Comparison of ENCODE assay signal across 28 cellular contexts in genomic region chr9:18159254-18159653, GRCh38.
"Had no signal": no experiment of that assay in that cellular context is flagged by ENCODE, and none has a peak within 500 bp of the region (broad histone marks: within the 10 kb centered on the region; RNA-seq: fewer than 3 reads in every experiment).

No MANE protein-coding gene starts in this region.

- ATAC-seq: activated naive CD8-positive, alpha-beta T cell treated with anti-CD3 and anti-CD28 coated beads, Interleukin-2, amount 50 U/mL, for 24 hours; activated T-cell treated with anti-CD3 and anti-CD28 coated beads, Interleukin-2, amount 50 U/mL, for 4 hours; foreskin keratinocyte; gastrocnemius medialis; heart left ventricle had no signal

- H3K9me3 Mint-ChIP-seq: activated CD4-positive, alpha-beta memory T cell treated with anti-CD3 and anti-CD28 coated beads, Interleukin-2, amount 10 ng/mL, durations not matched to agents 7 days and 5 days; activated CD4-positive, alpha-beta T cell treated with anti-CD3 and anti-CD28 coated beads, Interleukin-2, amount 10 ng/mL, durations not matched to agents 7 days and 5 days; activated naive CD4-positive, alpha-beta T cell treated with anti-CD3 and anti-CD28 coated beads for 36 hours; activated naive CD4-positive, alpha-beta T cell treated with anti-CD3 and anti-CD28 coated beads, Interleukin-2, amount 50 U/mL, for 24 hours; activated naive CD8-positive, alpha-beta T cell treated with anti-CD3 and anti-CD28 coated beads for 36 hours; activated naive CD8-positive, alpha-beta T cell treated with anti-CD3 and anti-CD28 coated beads, Interleukin-2, amount 50 U/mL, for 24 hours; activated T-helper 1 cell treated with anti-CD3 and anti-CD28 coated beads, Interleukin-12 subunit alpha, Interleukin-12 subunit beta, Interleukin-2, Interleukin-4 antibody, amounts not matched to agents 30 ng/mL and 10 ng/mL and 1 ng/mL, durations not matched to agents 14 hours and 24 hours and 36 hours; activated T-helper 2 cell treated with anti-CD3 and anti-CD28 coated beads, Interferon-gamma antibody, Interleukin-2, Interleukin-4, amounts not matched to agents 10 μg/mL and 5 μg/mL and 100 μg/mL, durations not matched to agents 14 hours and 24 hours and 36 hours; brain had no signal

- H3K9me3 ChIP-seq: ascending aorta, breast epithelium, gastrocnemius medialis, heart left ventricle had no signal

- H3K4me1 Mint-ChIP-seq: activated CD4-positive, alpha-beta memory T cell treated with anti-CD3 and anti-CD28 coated beads, Interleukin-2, amount 10 ng/mL, durations not matched to agents 7 days and 5 days; activated CD4-positive, alpha-beta T cell treated with anti-CD3 and anti-CD28 coated beads, Interleukin-2, amount 10 ng/mL, durations not matched to agents 7 days and 5 days; activated naive CD4-positive, alpha-beta T cell treated with anti-CD3 and anti-CD28 coated beads, Interleukin-2, amount 50 U/mL, for 24 hours; activated naive CD8-positive, alpha-beta T cell treated with anti-CD3 and anti-CD28 coated beads for 36 hours; activated naive CD8-positive, alpha-beta T cell treated with anti-CD3 and anti-CD28 coated beads, Interleukin-2, amount 50 U/mL, for 24 hours; brain had no signal

- DNase-seq: activated CD4-positive, alpha-beta memory T cell treated with anti-CD3 and anti-CD28 coated beads, Interleukin-2, amount 10 ng/mL, durations not matched to agents 7 days and 5 days; activated CD4-positive, alpha-beta T cell treated with anti-CD3 and anti-CD28 coated beads for 1 hour; activated CD4-positive, alpha-beta T cell treated with anti-CD3 and anti-CD28 coated beads for 4 hours; activated CD4-positive, alpha-beta T cell treated with anti-CD3 and anti-CD28 coated beads, Interleukin-2, amount 10 ng/mL, durations not matched to agents 7 days and 5 days; activated CD4-positive, alpha-beta T cell treated with anti-CD3 and anti-CD28 coated beads, Interleukin-2, amount 50 U/mL, for 4 hours; activated CD8-positive, alpha-beta memory T cell treated with anti-CD3 and anti-CD28 coated beads, Interleukin-2, amount 50 U/mL, for 48 hours; activated effector memory CD4-positive, alpha-beta T cell treated with anti-CD3 and anti-CD28 coated beads, Interleukin-2, amount 50 U/mL, for 16 hours; activated naive CD4-positive, alpha-beta T cell treated with anti-CD3 and anti-CD28 coated beads for 36 hours; activated naive CD8-positive, alpha-beta T cell treated with anti-CD3 and anti-CD28 coated beads for 36 hours; activated naive CD8-positive, alpha-beta T cell treated with anti-CD3 and anti-CD28 coated beads, Interleukin-2, amount 50 U/mL, for 24 hours; activated T-cell treated with anti-CD3 and anti-CD28 coated beads for 4 hours; activated T-cell treated with anti-CD3 and anti-CD28 coated beads, Interleukin-2, amount 50 U/mL, for 4 hours; central memory CD4-positive, alpha-beta T cell; cerebellar nuclear complex; effector CD8-positive, alpha-beta T cell; foreskin keratinocyte; gastrocnemius medialis; glutamatergic neuron; heart left ventricle; T-helper 2 cell had no signal

- H3K4me1 ChIP-seq: ascending aorta, breast epithelium, foreskin keratinocyte, gastrocnemius medialis, heart left ventricle had no signal

- H3K36me3 ChIP-seq: ascending aorta, breast epithelium, cardiac muscle cell, gastrocnemius medialis, heart left ventricle had no signal

- H3K4me3 Mint-ChIP-seq: activated CD4-positive, alpha-beta memory T cell treated with anti-CD3 and anti-CD28 coated beads, Interleukin-2, amount 10 ng/mL, durations not matched to agents 7 days and 5 days; activated CD4-positive, alpha-beta T cell treated with anti-CD3 and anti-CD28 coated beads, Interleukin-2, amount 10 ng/mL, durations not matched to agents 7 days and 5 days; activated naive CD4-positive, alpha-beta T cell treated with anti-CD3 and anti-CD28 coated beads for 36 hours; activated naive CD4-positive, alpha-beta T cell treated with anti-CD3 and anti-CD28 coated beads, Interleukin-2, amount 50 U/mL, for 24 hours; activated naive CD8-positive, alpha-beta T cell treated with anti-CD3 and anti-CD28 coated beads for 36 hours; activated naive CD8-positive, alpha-beta T cell treated with anti-CD3 and anti-CD28 coated beads, Interleukin-2, amount 50 U/mL, for 24 hours; activated T-cell treated with anti-CD3 and anti-CD28 coated beads, Interleukin-2, amount 50 U/mL, for 4 hours; activated T-helper 1 cell treated with anti-CD3 and anti-CD28 coated beads, Interleukin-12 subunit alpha, Interleukin-12 subunit beta, Interleukin-2, Interleukin-4 antibody, amounts not matched to agents 30 ng/mL and 10 ng/mL and 1 ng/mL, durations not matched to agents 14 hours and 24 hours and 36 hours; brain had no signal

- H3K27ac Mint-ChIP-seq: activated CD4-positive, alpha-beta memory T cell treated with anti-CD3 and anti-CD28 coated beads, Interleukin-2, amount 10 ng/mL, durations not matched to agents 7 days and 5 days; activated CD4-positive, alpha-beta T cell treated with anti-CD3 and anti-CD28 coated beads, Interleukin-2, amount 10 ng/mL, durations not matched to agents 7 days and 5 days; activated naive CD4-positive, alpha-beta T cell treated with anti-CD3 and anti-CD28 coated beads for 36 hours; activated naive CD4-positive, alpha-beta T cell treated with anti-CD3 and anti-CD28 coated beads, Interleukin-2, amount 50 U/mL, for 24 hours; activated naive CD8-positive, alpha-beta T cell treated with anti-CD3 and anti-CD28 coated beads for 36 hours; activated naive CD8-positive, alpha-beta T cell treated with anti-CD3 and anti-CD28 coated beads, Interleukin-2, amount 50 U/mL, for 24 hours; activated T-helper 1 cell treated with anti-CD3 and anti-CD28 coated beads, Interleukin-12 subunit alpha, Interleukin-12 subunit beta, Interleukin-2, Interleukin-4 antibody, amounts not matched to agents 30 ng/mL and 10 ng/mL and 1 ng/mL, durations not matched to agents 14 hours and 24 hours and 36 hours; activated T-helper 2 cell treated with anti-CD3 and anti-CD28 coated beads, Interferon-gamma antibody, Interleukin-2, Interleukin-4, amounts not matched to agents 10 μg/mL and 5 μg/mL and 100 μg/mL, durations not matched to agents 14 hours and 24 hours and 36 hours; brain had no signal

- H3K27ac ChIP-seq: ascending aorta, breast epithelium, cardiac muscle cell, epithelial cell of prostate, foreskin keratinocyte, gastrocnemius medialis, heart left ventricle had no signal

- H3K27me3 Mint-ChIP-seq: activated CD4-positive, alpha-beta memory T cell treated with anti-CD3 and anti-CD28 coated beads, Interleukin-2, amount 10 ng/mL, durations not matched to agents 7 days and 5 days; activated CD4-positive, alpha-beta T cell treated with anti-CD3 and anti-CD28 coated beads, Interleukin-2, amount 10 ng/mL, durations not matched to agents 7 days and 5 days; activated naive CD4-positive, alpha-beta T cell treated with anti-CD3 and anti-CD28 coated beads, Interleukin-2, amount 50 U/mL, for 24 hours; activated naive CD8-positive, alpha-beta T cell treated with anti-CD3 and anti-CD28 coated beads for 36 hours; activated naive CD8-positive, alpha-beta T cell treated with anti-CD3 and anti-CD28 coated beads, Interleukin-2, amount 50 U/mL, for 24 hours had no signal

- H3K36me3 Mint-ChIP-seq: activated naive CD4-positive, alpha-beta T cell treated with anti-CD3 and anti-CD28 coated beads, Interleukin-2, amount 50 U/mL, for 24 hours; activated naive CD8-positive, alpha-beta T cell treated with anti-CD3 and anti-CD28 coated beads for 36 hours; brain had no signal

- H3K4me3 ChIP-seq: ascending aorta, breast epithelium, cardiac muscle cell, gastrocnemius medialis, heart left ventricle had no signal

- H3K27me3 ChIP-seq: ascending aorta, breast epithelium, gastrocnemius medialis, heart left ventricle had no signal
